ENCODE assay signal across 8 cellular contexts in the genomic region with DNA sequence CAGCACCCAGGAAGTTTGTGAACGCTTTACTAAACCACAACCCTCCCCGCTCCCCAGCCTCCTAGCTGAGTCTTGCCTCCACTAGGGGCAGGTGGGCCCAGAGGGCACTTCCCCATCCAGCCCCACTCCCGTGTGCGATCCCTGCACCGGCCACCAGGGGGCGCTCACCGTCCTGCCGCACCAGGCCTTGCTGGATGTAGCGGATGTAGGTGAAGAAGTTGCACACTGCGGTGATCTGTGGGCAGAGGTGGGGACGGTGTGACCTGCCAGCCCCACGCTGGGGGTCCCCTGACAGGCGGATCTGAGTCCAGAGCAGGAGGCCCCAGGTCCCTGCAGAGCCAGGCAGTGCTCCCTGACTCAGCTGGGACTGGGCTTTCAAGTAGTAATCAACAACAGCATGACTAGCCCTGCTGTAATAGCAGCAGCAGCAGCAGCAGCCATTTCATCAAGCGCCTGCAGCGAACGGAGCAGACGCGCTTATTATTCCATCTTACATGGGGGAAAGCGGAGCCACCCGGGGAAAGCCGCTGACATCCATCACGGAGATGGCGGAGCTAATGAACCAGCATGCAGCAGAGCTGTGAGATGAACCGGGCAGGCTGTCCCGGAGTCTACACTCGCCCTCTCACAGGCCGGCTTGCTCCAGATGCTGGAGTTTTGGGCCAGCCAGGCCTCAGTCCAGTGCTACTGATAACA. TPM values are rescaled to one million over a fixed set of nuclear protein-coding genes. Genes with fewer than 3 reads are reported as not detected.
DNase-seq lines count a peak whose midpoint lies in the region; FAIRE-seq and TF ChIP-seq lines count a peak whose summit lies in the region.

No MANE protein-coding gene starts in this region.

- no peaks in the 10 kb centered on the region for H4K20me1 ChIP-seq in H1 (replicated peaks in 1 of 2; ENCODE audit: control insufficient read depth in 1 of 2, insufficient read depth in 2 of 2, low read length in 2 of 2)

- no peaks in the 10 kb centered on the region for H3K79me2 ChIP-seq in H1 (ENCODE audit: control insufficient read depth in 1 of 2, insufficient read depth in 2 of 2, low read length in 2 of 2)

- POLR2A ChIA-PET in H1 (lab: Charles Lee; ENCODE audit: partially characterized antibody) = interaction anchor here (0.7 to 15.5 kb wide), 7 partner anchors 24 to 182 kb away, joined by 3 to 137 read pairs (median 4); a partner anchor contains a TSS

- no peak overlapping the region for H3K4me2 ChIP-seq in H1 (ENCODE audit: insufficient read depth in 1 of 2, low read depth in 2 of 2, low read length in 2 of 2)

- 56% methylated on average over 27 of the region's 27 CpGs; no CpG with 5 or more reads in 1 of the 2 experiments for WGBS in H1 (ENCODE audit: extremely low coverage in 1 of 2, insufficient coverage in 1 of 2, insufficient read length in 1 of 2, insufficient replicate concordance in 2 of 2, low coverage in 1 of 2, low lambda C conversion rate in 2 of 2, missing lambda C conversion rate in 1 of 2), 2 experiments

- H3K4me1 ChIP-seq in NT2/D1 (ENCODE audit: insufficient read depth, insufficient read length) = peaks cover 22% of the 10 kb centered on the region
- peaks cover 0 to 18% (median 4%) of the 10 kb centered on the region in 4 experiments; a peak in 6 of 7 replicates for H3K4me1 ChIP-seq in H1 (replicated peaks in 1 of 4; ENCODE audit: control insufficient read depth in 3 of 4, insufficient read depth in 4 of 4, low read length in 3 of 4)

- H3K79me1 ChIP-seq in H1 (ENCODE audit: low read depth, low read length) = no peaks in the 10 kb centered on the region

- peak; percentile 92 to 95 for TF ChIP-seq RAD21 in H1 (IDR thresholded peaks at IDR 0.05 in 1 of 2, conservative IDR thresholded peaks at IDR 0.05 in 1 of 2; ENCODE audit: low read depth in 2 of 2, low read length in 2 of 2)

- TF ChIP-seq POLR2A in H1 (IDR thresholded peaks at IDR 0.05; ENCODE audit: control extremely low read depth in 1 of 2, low read depth in 2 of 2, low read length in 2 of 2) = no peak

- no peak for TF ChIP-seq EP300 in H1 (IDR thresholded peaks at IDR 0.05; ENCODE audit: borderline replicate concordance in 1 of 2, low read depth in 2 of 2, low read length in 2 of 2)

- H4K8ac ChIP-seq in H1 (ENCODE audit: extremely low read depth, insufficient read depth, low read length) = no peak overlapping the region

- H4K91ac ChIP-seq in H1 (replicated peaks; ENCODE audit: insufficient read length, low read length) = peak overlapping the region; percentile 71

- peak; percentile 28 for FAIRE-seq in HTR-8/SVneo (lab: Jason Lieb, UNC)
- FAIRE-seq in H1 (lab: Jason Lieb, UNC) = peak; percentile 74

- no peak overlapping the region; the same call in 1 of the 2 replicates for H2BK5ac ChIP-seq in H1 (ENCODE audit: low read depth, low read length)

- H3K23me2 ChIP-seq in H1 (ENCODE audit: low read depth, low read length) = no peaks in the 10 kb centered on the region

- CTCF ChIA-PET in H1 (lab: Charles Lee; ENCODE audit: partially characterized antibody) = interaction anchor here (0.6 to 23.2 kb wide), 59 partner anchors 13 to 333 kb away, joined by 3 to 658 read pairs (median 5); a partner anchor contains a TSS

- H3K14ac ChIP-seq in H1 (ENCODE audit: insufficient read length) = no peak overlapping the region

- DNase-seq in Ammon's horn (ENCODE audit: low spot score) = peak; percentile 83
- peak; percentile 97 for DNase-seq in GM19238 (ENCODE audit: insufficient read length, low spot score)
- peak; percentile 86 for DNase-seq in HTR-8/SVneo (ENCODE audit: insufficient read length, low spot score)
- DNase-seq in NT2/D1 (ENCODE audit: low read depth, low spot score) = peak; percentile 79
- DNase-seq in activated CD8-positive, alpha-beta memory T cell treated with anti-CD3 and anti-CD28 coated beads for 48 hours (ENCODE audit: low read depth in 2 of 3, low spot score in 2 of 3) = peak; percentile 79 to 99 (median 96)
- DNase-seq in H1 (ENCODE audit: low read depth in 1 of 2, low spot score in 2 of 2) = peak; percentile 78 to 100
- peak; percentile 78 for DNase-seq in midbrain (lab: John Stamatoyannopoulos, UW)
- peak; percentile 72 to 87 for DNase-seq in stimulated activated CD8-positive, alpha-beta memory T cell treated with anti-CD3 and anti-CD28 coated beads, Interleukin-4, amount 100 ng/mL, for 4 hours (ENCODE audit: low read depth in 2 of 2, low spot score in 1 of 2)

- H2BK120ac ChIP-seq in H1 (replicated peaks; ENCODE audit: low read depth, low read length) = no peak overlapping the region

- H3K9ac ChIP-seq in NT2/D1 (ENCODE audit: insufficient read length, low read depth) (no peak overlapping the region), H1 (replicated peaks in 1 of 4; ENCODE audit: extremely low read depth in 1 of 4, low read depth in 3 of 4, low read length in 3 of 4) (no peak overlapping the region)

- no peaks in the 10 kb centered on the region for H3K27me3 ChIP-seq in NT2/D1 (ENCODE audit: insufficient read depth, insufficient read length)
- H3K27me3 ChIP-seq in H1 (replicated peaks in 1 of 4; ENCODE audit: control insufficient read depth in 3 of 4, extremely low read depth in 1 of 4, insufficient read depth in 3 of 4, low read length in 3 of 4) = no peaks in the 10 kb centered on the region

- H2AFZ ChIP-seq in H1 (ENCODE audit: low read length) = no peak overlapping the region

- peak in 2 of 3 experiments; percentile 99 to 100; a peak in 3 of 4 replicates for TF ChIP-seq CTCF in H1 (IDR thresholded peaks at IDR 0.05; ENCODE audit: control extremely low read depth in 1 of 3, insufficient read depth in 1 of 3, low read depth in 1 of 3, low read length in 3 of 3)

- no peak overlapping the region for H2BK12ac ChIP-seq in H1 (ENCODE audit: low read depth, low read length)

- no peaks in the 10 kb centered on the region for H3K36me3 ChIP-seq in NT2/D1 (ENCODE audit: insufficient read depth, insufficient read length, low read length)
- no peaks in the 10 kb centered on the region for H3K36me3 ChIP-seq in H1 (ENCODE audit: control insufficient read depth in 2 of 4, insufficient read depth in 4 of 4, low read length in 3 of 4)

- no peak overlapping the region for H3K23ac ChIP-seq in H1 (ENCODE audit: insufficient read length)

- H2AK5ac ChIP-seq in H1 (ENCODE audit: low read depth, low read length) = no peak overlapping the region

- H2BK15ac ChIP-seq in H1 (ENCODE audit: low read length) = no peak overlapping the region

- H3K4me3 ChIP-seq in NT2/D1 (ENCODE audit: insufficient read length, low read depth) (no peak overlapping the region), H1 (ENCODE audit: extremely low read depth in 1 of 4, insufficient read depth in 2 of 4, low read depth in 3 of 4, low read length in 4 of 4) (no peak overlapping the region)

- H3K18ac ChIP-seq in H1 (ENCODE audit: extremely low read depth, low read length) = no peak overlapping the region; the same call in 1 of the 2 replicates

- no peak overlapping the region for H3K56ac ChIP-seq in H1 (replicated peaks; ENCODE audit: insufficient read length, low read depth, low read length)

- H2BK20ac ChIP-seq in H1 (ENCODE audit: low read length) = no peak overlapping the region

- H3K27ac ChIP-seq in H1 (ENCODE audit: low read depth, low read length) = no peak overlapping the region

- no peak overlapping the region for H4K5ac ChIP-seq in H1 (ENCODE audit: insufficient read length, low read depth, low read length)

- no peak overlapping the region for H3K4ac ChIP-seq in H1 (replicated peaks; ENCODE audit: insufficient read length, low read depth, low read length)

- no peaks in the 10 kb centered on the region for H3K9me3 ChIP-seq in NT2/D1 (ENCODE audit: insufficient read depth, low read length)
- H3K9me3 ChIP-seq in H1 (ENCODE audit: insufficient read depth in 2 of 2, low read depth in 1 of 2, low read length in 1 of 2) = no peaks in the 10 kb centered on the region

TF ChIP-seq in H1, 55 proteins besides CTCF, POLR2A, EP300 and RAD21 (continues in another document):
- TF ChIP-seq TAF1 (IDR thresholded peaks at IDR 0.05; ENCODE audit: low read depth, low read length) = no peak
- peak; percentile 45; the same call in 1 of the 2 replicates for TF ChIP-seq BACH1 (IDR thresholded peaks at IDR 0.05; ENCODE audit: low read length)
- 0 out of 2 replicates have a peak, but pooled peaks have one; percentile 10 for TF ChIP-seq CEBPB (IDR thresholded peaks at IDR 0.05; ENCODE audit: low read depth, low read length)
- no peak for TF ChIP-seq SP1 (IDR thresholded peaks at IDR 0.05; ENCODE audit: low read depth, low read length)
- TF ChIP-seq POLR2AphosphoS5 (IDR thresholded peaks at IDR 0.05; ENCODE audit: low read depth, low read length) = no peak

RNA-seq across cellular contexts. Expression of a gene that starts 7.9 kb away (rescaled TPM):
- 40.2 and 43.8 TPM in 2 replicates for total RNA-seq in H1 (2021; fragmentation: NEBNext Ultra II Directional; extraction: Animal tissue kit (Norgen Biotek cat#: 25700))
- polyA plus RNA-seq in H1 (2011; rRNA removed) = 76.3 and 113 TPM in 2 replicates
- 75.7 TPM for polyA plus RNA-seq in H1 (2011; cell fraction: cytosol; rRNA removed)
- 349 TPM for polyA plus RNA-seq in H1 (2011; cell fraction: nucleus; rRNA removed)
- 35.5 to 56.1 TPM (median 47.0 TPM) in 4 replicates for polyA plus RNA-seq in H1 (2012, experiment 1 of 2)
- polyA plus RNA-seq in H1 (2012, experiment 2 of 2) = 45.1 TPM
- 69.5 TPM for polyA plus RNA-seq in H1 (2013, experiment 1 of 2)
- polyA plus RNA-seq in H1 (2013, experiment 2 of 2) = 71.8 TPM
- 31.1 and 40.9 TPM in 2 replicates for polyA minus RNA-seq in H1 (2011; rRNA and poly(A)+ RNA removed)
- 34.5 TPM for polyA minus RNA-seq in H1 (2011; cell fraction: cytosol; rRNA and poly(A)+ RNA removed)
- 39.8 TPM for polyA minus RNA-seq in H1 (2011; cell fraction: nucleus; rRNA and poly(A)+ RNA removed)

RNA-seq across cellular contexts. Expression of a gene that starts 18.1 kb away (rescaled TPM):
- 5.7 and 6.8 TPM in 2 replicates for total RNA-seq in H1 (2021; fragmentation: NEBNext Ultra II Directional; extraction: Animal tissue kit (Norgen Biotek cat#: 25700))
- polyA plus RNA-seq in H1 (2011; rRNA removed) = 7.9 and 10.8 TPM in 2 replicates
- 7.0 TPM for polyA plus RNA-seq in H1 (2011; cell fraction: cytosol; rRNA removed)
- 9.4 TPM for polyA plus RNA-seq in H1 (2011; cell fraction: nucleus; rRNA removed)
- polyA plus RNA-seq in H1 (2012, experiment 1 of 2) = 5.8 to 13.8 TPM (median 7.0 TPM) in 4 replicates
- 62.0 TPM for polyA plus RNA-seq in H1 (2012, experiment 2 of 2)
- polyA plus RNA-seq in H1 (2013, experiment 1 of 2) = 4.5 TPM
- 6.3 TPM for polyA plus RNA-seq in H1 (2013, experiment 2 of 2)
- 3.0 and 3.2 TPM in 2 replicates for polyA minus RNA-seq in H1 (2011; rRNA and poly(A)+ RNA removed)
- polyA minus RNA-seq in H1 (2011; cell fraction: cytosol; rRNA and poly(A)+ RNA removed) = 6.1 TPM
- polyA minus RNA-seq in H1 (2011; cell fraction: nucleus; rRNA and poly(A)+ RNA removed) = 4.5 TPM

RNA-seq across cellular contexts. Expression of a gene that starts 50.9 kb away (rescaled TPM):
- total RNA-seq in H1 (2021; fragmentation: NEBNext Ultra II Directional; extraction: Animal tissue kit (Norgen Biotek cat#: 25700)) = 0.22 and 0.23 TPM in 2 replicates
- polyA plus RNA-seq in H1 (2011; rRNA removed) = 0.62 and 1.4 TPM in 2 replicates
- polyA plus RNA-seq in H1 (2011; cell fraction: cytosol; rRNA removed) = 1.7 TPM
- polyA plus RNA-seq in H1 (2011; cell fraction: nucleus; rRNA removed) = 3.9 TPM
- polyA plus RNA-seq in H1 (2012, experiment 1 of 2) = 0.43 to 0.91 TPM (median 0.72 TPM) in 4 replicates
- 1.0 TPM for polyA plus RNA-seq in H1 (2012, experiment 2 of 2)
- 0.08 TPM for polyA plus RNA-seq in H1 (2013, experiment 1 of 2)
- polyA plus RNA-seq in H1 (2013, experiment 2 of 2) = 0.09 TPM
- 0.95 and 1.1 TPM in 2 replicates for polyA minus RNA-seq in H1 (2011; rRNA and poly(A)+ RNA removed)
- 0.81 TPM for polyA minus RNA-seq in H1 (2011; cell fraction: cytosol; rRNA and poly(A)+ RNA removed)
- 2.9 TPM for polyA minus RNA-seq in H1 (2011; cell fraction: nucleus; rRNA and poly(A)+ RNA removed)
